Comparison of ENCODE assay signal across 34 cellular contexts in the genomic region with DNA sequence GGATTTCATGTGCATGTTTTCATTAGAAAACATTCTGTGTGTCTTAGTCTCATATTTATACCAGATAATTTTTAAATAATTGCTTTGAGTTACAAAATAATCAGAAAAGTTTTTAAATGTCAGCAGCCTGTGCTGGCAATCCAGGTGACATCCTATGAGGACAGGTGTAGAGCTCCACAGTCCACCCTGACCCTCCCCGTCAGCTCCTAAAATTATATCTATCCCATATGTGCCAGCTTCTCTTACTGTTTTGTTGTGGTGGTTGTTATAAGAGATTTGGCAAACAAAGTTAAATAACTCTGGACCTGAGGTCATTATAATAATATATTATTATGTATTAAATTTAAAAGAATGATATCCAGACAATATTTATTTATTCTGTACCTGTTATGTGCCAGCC.
"Had no signal": no experiment of that assay in that cellular context is flagged by ENCODE, and none has a peak within 500 bp of the region (broad histone marks: within the 10 kb centered on the region; RNA-seq: fewer than 3 reads in every experiment).

No MANE protein-coding gene starts in this region.

- H3K27me3 ChIP-seq: esophagus squamous epithelium, right lobe of liver had no signal

- H3K9me3 ChIP-seq: esophagus squamous epithelium, right lobe of liver, SK-N-SH had no signal

- FAIRE-seq: kidney, small intestine, TTC549, urothelium cell line had no signal

- H3K9me3 Mint-ChIP-seq: activated CD4-positive, alpha-beta memory T cell treated with anti-CD3 and anti-CD28 coated beads, Interleukin-2, amount 10 ng/mL, durations not matched to agents 7 days and 5 days; activated T-cell treated with anti-CD3 and anti-CD28 coated beads, Interleukin-2, amount 50 U/mL, for 4 hours; activated T-helper 17 cell treated with anti-CD3 and anti-CD28 coated beads, Interleukin-2, amount 50 U/mL, for 72 hours; central memory CD8-positive, alpha-beta T cell; immature natural killer cell; mesothelial cell of epicardium; stimulated activated memory B cell treated with anti-CD40 and anti-IgM and Interleukin-4, amounts not matched to agents 10 μg/mL and 1 μg/mL and 100 μg/mL, for 72 hours; stimulated activated naive CD8-positive, alpha-beta T cell treated with anti-CD3 and anti-CD28 coated beads, Interleukin-15, amount 100 ng/mL, for 72 hours; T-helper 1 cell treated with Interleukin-12 subunit alpha and Interleukin-12 subunit beta and Interleukin-4 antibody, amounts not matched to agents 30 μg/mL and 1 μg/mL, for 36 hours had no signal

- H3K4me1 ChIP-seq: esophagus squamous epithelium, parathyroid adenoma had no signal

- H3K27ac Mint-ChIP-seq: activated CD4-positive, alpha-beta memory T cell treated with anti-CD3 and anti-CD28 coated beads, Interleukin-2, amount 10 ng/mL, durations not matched to agents 7 days and 5 days; activated T-helper 17 cell treated with anti-CD3 and anti-CD28 coated beads, Interleukin-2, amount 50 U/mL, for 72 hours; immature natural killer cell; mesothelial cell of epicardium; naive thymus-derived CD4-positive, alpha-beta T cell; stimulated activated memory B cell treated with anti-CD40 and anti-IgM and Interleukin-4, amounts not matched to agents 10 μg/mL and 1 μg/mL and 100 μg/mL, for 72 hours; stimulated activated naive CD8-positive, alpha-beta T cell treated with anti-CD3 and anti-CD28 coated beads, Interleukin-15, amount 100 ng/mL, for 72 hours; T-helper 1 cell treated with Interleukin-12 subunit alpha and Interleukin-12 subunit beta and Interleukin-4 antibody, amounts not matched to agents 30 μg/mL and 1 μg/mL, for 36 hours had no signal

- H3K4me3 Mint-ChIP-seq: activated CD4-positive, alpha-beta memory T cell treated with anti-CD3 and anti-CD28 coated beads, Interleukin-2, amount 10 ng/mL, durations not matched to agents 7 days and 5 days; activated T-cell treated with anti-CD3 and anti-CD28 coated beads, Interleukin-2, amount 50 U/mL, for 4 hours; activated T-helper 17 cell treated with anti-CD3 and anti-CD28 coated beads, Interleukin-2, amount 50 U/mL, for 72 hours; central memory CD8-positive, alpha-beta T cell; immature natural killer cell; mesothelial cell of epicardium; naive thymus-derived CD4-positive, alpha-beta T cell; stimulated activated memory B cell treated with anti-CD40 and anti-IgM and Interleukin-4, amounts not matched to agents 10 μg/mL and 1 μg/mL and 100 μg/mL, for 72 hours; stimulated activated naive CD8-positive, alpha-beta T cell treated with anti-CD3 and anti-CD28 coated beads, Interleukin-15, amount 100 ng/mL, for 72 hours; T-helper 1 cell treated with Interleukin-12 subunit alpha and Interleukin-12 subunit beta and Interleukin-4 antibody, amounts not matched to agents 30 μg/mL and 1 μg/mL, for 36 hours had no signal

- H3K4me3 ChIP-seq: esophagus squamous epithelium, lung, right lobe of liver had no signal

- H3K4me1 Mint-ChIP-seq: activated CD4-positive, alpha-beta memory T cell treated with anti-CD3 and anti-CD28 coated beads, Interleukin-2, amount 10 ng/mL, durations not matched to agents 7 days and 5 days; activated T-helper 17 cell treated with anti-CD3 and anti-CD28 coated beads, Interleukin-2, amount 50 U/mL, for 72 hours; central memory CD8-positive, alpha-beta T cell; immature natural killer cell; naive thymus-derived CD4-positive, alpha-beta T cell; stimulated activated memory B cell treated with anti-CD40 and anti-IgM and Interleukin-4, amounts not matched to agents 10 μg/mL and 1 μg/mL and 100 μg/mL, for 72 hours; stimulated activated naive CD8-positive, alpha-beta T cell treated with anti-CD3 and anti-CD28 coated beads, Interleukin-15, amount 100 ng/mL, for 72 hours had no signal

- H3K36me3 Mint-ChIP-seq: immature natural killer cell; mesothelial cell of epicardium; naive thymus-derived CD4-positive, alpha-beta T cell; stimulated activated memory B cell treated with anti-CD40 and anti-IgM and Interleukin-4, amounts not matched to agents 10 μg/mL and 1 μg/mL and 100 μg/mL, for 72 hours had no signal

- DNase-seq: activated CD4-positive, alpha-beta memory T cell treated with anti-CD3 and anti-CD28 coated beads, Interleukin-2, amount 10 ng/mL, durations not matched to agents 7 days and 5 days; activated CD4-positive, alpha-beta T cell treated with anti-CD3 and anti-CD28 coated beads for 48 hours; activated CD8-positive, alpha-beta memory T cell treated with anti-CD3 and anti-CD28 coated beads, Interleukin-2, amount 50 U/mL, for 48 hours; activated gamma-delta T cell treated with Interleukin-2 at 50 U/mL for 16 hours; activated naive CD4-positive, alpha-beta T cell treated with anti-CD3 and anti-CD28 coated beads, Interleukin-2, amount 50 U/mL, for 16 hours; activated T-cell treated with anti-CD3 and anti-CD28 coated beads, Interleukin-2, amount 50 U/mL, for 4 hours; amniotic stem cell; dermis blood vessel endothelial cell; effector CD4-positive, alpha-beta T cell; esophagus squamous epithelium; foreskin melanocyte; glutamatergic neuron; hippocampal formation; immature natural killer cell; kidney; naive thymus-derived CD4-positive, alpha-beta T cell; SK-N-SH; small intestine; stimulated activated CD4-positive, alpha-beta T cell treated with anti-CD3 and anti-CD28 coated beads, Interleukin-4, amount 100 ng/mL, for 24 hours; stimulated activated naive CD8-positive, alpha-beta T cell treated with anti-CD3 and anti-CD28 coated beads, Interleukin-15, amount 100 ng/mL, for 72 hours; SW 1271; T-helper 9 cell; trophoblast cell had no signal

- H3K36me3 ChIP-seq: esophagus squamous epithelium, right lobe of liver had no signal

- ATAC-seq: activated T-cell treated with anti-CD3 and anti-CD28 coated beads, Interleukin-2, amount 50 U/mL, for 4 hours; activated T-helper 17 cell treated with anti-CD3 and anti-CD28 coated beads, Interleukin-2, amount 50 U/mL, for 72 hours; naive thymus-derived CD4-positive, alpha-beta T cell; stimulated activated memory B cell treated with anti-CD40 and anti-IgM and Interleukin-4, amounts not matched to agents 10 μg/mL and 1 μg/mL and 100 μg/mL, for 72 hours; stimulated activated naive CD8-positive, alpha-beta T cell treated with anti-CD3 and anti-CD28 coated beads, Interleukin-15, amount 100 ng/mL, for 72 hours had no signal

- H3K27ac ChIP-seq: esophagus squamous epithelium, parathyroid adenoma, right lobe of liver, VCaP had no signal
